Comparison of ENCODE assay signal across 23 cellular contexts in the genomic region with DNA sequence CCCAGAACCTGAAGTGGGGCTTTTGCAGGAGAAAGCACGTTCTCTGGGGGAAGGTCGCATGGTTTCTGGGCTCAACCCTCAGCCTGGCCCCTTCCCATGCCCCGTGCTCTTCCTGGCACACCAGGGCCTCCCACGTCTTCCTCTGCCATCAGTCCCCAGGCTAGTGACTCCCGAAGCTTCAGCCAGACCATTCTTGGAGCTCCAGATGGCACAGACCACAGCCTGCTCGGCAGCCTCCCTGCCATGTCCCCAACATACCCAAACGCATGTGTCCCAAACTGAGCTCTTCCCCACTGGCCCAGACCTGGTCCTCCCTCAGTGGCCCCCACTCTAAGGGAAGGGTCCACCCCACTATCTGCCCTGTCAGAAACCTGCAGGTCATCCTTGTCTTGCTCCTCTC. TPM values are rescaled to one million over a fixed set of nuclear protein-coding genes. Genes with fewer than 3 reads are reported as not detected.
DNase-seq lines count a peak whose midpoint lies in the region; ATAC-seq and TF ChIP-seq lines count a peak whose summit lies in the region.
"Had no signal": no experiment of that assay in that cellular context is flagged by ENCODE, and none has a peak within 500 bp of the region (broad histone marks: within the 10 kb centered on the region; RNA-seq: fewer than 3 reads in every experiment).

No MANE protein-coding gene starts in this region.

- CTCF ChIA-PET in activated CD8-positive, alpha-beta memory T cell treated with anti-CD3 and anti-CD28 coated beads, Interleukin-2, amount 10 ng/mL, durations not matched to agents 7 days and 5 days (lab: Charles Lee): interaction anchor here (1.2 kb wide), 1 partner anchor 8 kb away, joined by 3 read pairs; no protein-coding TSS in a partner anchor
- CTCF ChIA-PET in CD4-positive, alpha-beta T cell (lab: Charles Lee): no interaction called here

- H3K27me3 ChIP-seq in CD4-positive, alpha-beta T cell (ENCODE audit: control insufficient read depth, insufficient read depth, low read length): no peaks in the 10 kb centered on the region
- H3K27me3 ChIP-seq: BE2C; BLaER1 treated with 17β-estradiol and CSF1 and Interleukin-3, amounts not matched to agents 10 nM and 100 nM had no signal

- H3K36me3 Mint-ChIP-seq in activated CD8-positive, alpha-beta memory T cell treated with anti-CD3 and anti-CD28 coated beads, Interleukin-2, amount 10 ng/mL, durations not matched to agents 7 days and 5 days: no peaks in the 10 kb centered on the region
- no peaks in the 10 kb centered on the region for H3K36me3 Mint-ChIP-seq in CD4-positive, alpha-beta T cell (ENCODE audit: low read depth)
- H3K36me3 Mint-ChIP-seq: CD14-positive monocyte; CD4-positive, alpha-beta memory T cell had no signal

- H3K27ac ChIP-seq in CD4-positive, alpha-beta T cell (ENCODE audit: low read depth, low read length): no peak overlapping the region
- H3K27ac ChIP-seq: 22Rv1; BLaER1 treated with 17β-estradiol and CSF1 and Interleukin-3, amounts not matched to agents 10 nM and 100 nM; GM23248 had no signal

- no peaks in the 10 kb centered on the region for H3K9me3 ChIP-seq in CD4-positive, alpha-beta T cell (ENCODE audit: control insufficient read depth, low read length)
- H3K9me3 ChIP-seq: BE2C had no signal

- ATAC-seq in activated CD8-positive, alpha-beta memory T cell treated with anti-CD3 and anti-CD28 coated beads, Interleukin-2, amount 10 ng/mL, durations not matched to agents 7 days and 5 days: no peak
- no peak for ATAC-seq in CD4-positive, alpha-beta T cell (ENCODE audit: poor library complexity)

- POLR2A ChIA-PET in CD4-positive, alpha-beta T cell (lab: Charles Lee): no interaction called here

- no peak overlapping the region for H3K4me3 Mint-ChIP-seq in activated CD8-positive, alpha-beta memory T cell treated with anti-CD3 and anti-CD28 coated beads, Interleukin-2, amount 10 ng/mL, durations not matched to agents 7 days and 5 days
- no peak overlapping the region for H3K4me3 Mint-ChIP-seq in CD4-positive, alpha-beta T cell
- H3K4me3 Mint-ChIP-seq: CD14-positive monocyte; CD4-positive, alpha-beta memory T cell had no signal

- H3K9me3 Mint-ChIP-seq in activated CD8-positive, alpha-beta memory T cell treated with anti-CD3 and anti-CD28 coated beads, Interleukin-2, amount 10 ng/mL, durations not matched to agents 7 days and 5 days (ENCODE audit: low read depth): no peaks in the 10 kb centered on the region
- H3K9me3 Mint-ChIP-seq in CD4-positive, alpha-beta T cell: no peaks in the 10 kb centered on the region

- no peaks in the 10 kb centered on the region for H3K4me1 Mint-ChIP-seq in activated CD8-positive, alpha-beta memory T cell treated with anti-CD3 and anti-CD28 coated beads, Interleukin-2, amount 10 ng/mL, durations not matched to agents 7 days and 5 days
- H3K4me1 Mint-ChIP-seq in CD4-positive, alpha-beta T cell (ENCODE audit: low read depth): peaks cover 10% of the 10 kb centered on the region

- intact Hi-C loops in CD4-positive, alpha-beta T cell (cut with DNase I, micrococcal nuclease): no loop called here

- H3K27me3 Mint-ChIP-seq in activated CD8-positive, alpha-beta memory T cell treated with anti-CD3 and anti-CD28 coated beads, Interleukin-2, amount 10 ng/mL, durations not matched to agents 7 days and 5 days: no peaks in the 10 kb centered on the region
- peaks cover 12% of the 10 kb centered on the region for H3K27me3 Mint-ChIP-seq in CD4-positive, alpha-beta T cell

- no peak for TF ChIP-seq CTCF in CD4-positive, alpha-beta T cell (IDR thresholded peaks at IDR 0.05)

- DNase-seq in activated CD8-positive, alpha-beta memory T cell treated with anti-CD3 and anti-CD28 coated beads, Interleukin-2, amount 10 ng/mL, durations not matched to agents 7 days and 5 days: peak; percentile 7
- DNase-seq in activated CD8-positive, alpha-beta memory T cell treated with anti-CD3 and anti-CD28 coated beads, Interleukin-2, amount 50 U/mL, for 48 hours: no peak
- DNase-seq in islet precursor cell (peak; percentile 36), mesenteric fat pad (ENCODE audit: low spot score) (peak; percentile 69)
- no peak for DNase-seq in CD4-positive, alpha-beta T cell
- DNase-seq in stimulated activated naive CD4-positive, alpha-beta T cell (lab: John Stamatoyannopoulos, UW): no peak
- DNase-seq: AML-193; BE2C; Calu3; CD4-positive, alpha-beta memory T cell; COR-L47; DMS53; DMS79 treated with DMSO at 0.1 percent for 48 hours; GF-D8; GM23248; H7; HCEC 1CT had no signal

- no peak overlapping the region for H3K27ac Mint-ChIP-seq in activated CD8-positive, alpha-beta memory T cell treated with anti-CD3 and anti-CD28 coated beads, Interleukin-2, amount 10 ng/mL, durations not matched to agents 7 days and 5 days
- no peak overlapping the region for H3K27ac Mint-ChIP-seq in CD4-positive, alpha-beta T cell

RNA-seq across cellular contexts. Expression of gene CLRN3, which starts 47.0 kb away (rescaled TPM):
- total RNA-seq in activated CD8-positive, alpha-beta memory T cell treated with anti-CD3 and anti-CD28 coated beads, Interleukin-2, amount 10 ng/mL, durations not matched to agents 7 days and 5 days: not detected
- total RNA-seq in mesenteric fat pad: 0.29 TPM
- total RNA-seq in CD4-positive, alpha-beta T cell: not detected
- total RNA-seq: CD4-positive, alpha-beta memory T cell; Daoy; G401; GM23248; H1; H7 had no signal

Comparison
In these comparisons a context has a peak if more than half of its experiments do, and no peak if none do; other contexts are left out.
1. DNase-seq: peak in activated CD8-positive, alpha-beta memory T cell treated with anti-CD3 and anti-CD28 coated beads, Interleukin-2, amount 10 ng/mL, durations not matched to agents 7 days and 5 days (single experiment), islet precursor cell (single experiment) and mesenteric fat pad (single experiment); none in activated CD8-positive, alpha-beta memory T cell treated with anti-CD3 and anti-CD28 coated beads, Interleukin-2, amount 50 U/mL, for 48 hours (single experiment), CD4-positive, alpha-beta T cell (0 of 10) and stimulated activated naive CD4-positive, alpha-beta T cell (0 of 6).